ENCODE assay signal across 13 cellular contexts in genomic region chr18:46190667-46191066, GRCh38.
"Had no signal": no experiment of that assay in that cellular context is flagged by ENCODE, and none has a peak within 500 bp of the region (broad histone marks: within the 10 kb centered on the region; RNA-seq: fewer than 3 reads in every experiment).

No MANE protein-coding gene starts in this region.

- H3K36me3 Mint-ChIP-seq: natural killer cell had no signal

- H3K27ac Mint-ChIP-seq: activated CD4-positive, alpha-beta T cell treated with anti-CD3 and anti-CD28 coated beads, Interleukin-2, amount 10 ng/mL, durations not matched to agents 24 days and 14 days; natural killer cell; stimulated activated naive B cell treated with anti-CD40 and anti-IgM and Interleukin-4, amounts not matched to agents 10 μg/mL and 1 μg/mL and 100 μg/mL, for 72 hours had no signal

- H3K4me1 ChIP-seq: tibial nerve, uterus had no signal

- H3K27me3 ChIP-seq: gastroesophageal sphincter, tibial nerve, uterus had no signal

- DNase-seq: activated CD4-positive, alpha-beta T cell treated with anti-CD3 and anti-CD28 coated beads, Interleukin-2, amount 10 ng/mL, durations not matched to agents 24 days and 14 days; islet precursor cell; left ventricle myocardium inferior; natural killer cell; occipital lobe; stimulated activated CD4-positive, alpha-beta T cell treated with anti-CD3 and anti-CD28 coated beads, Interleukin-2, amount 100 ng/mL, for 48 hours; stimulated activated naive B cell treated with anti-CD40 and anti-IgM and Interleukin-4, amounts not matched to agents 10 μg/mL and 1 μg/mL and 100 μg/mL, for 72 hours; substantia nigra; T-helper 9 cell; uterus had no signal

- H3K9me3 ChIP-seq: gastroesophageal sphincter, left ventricle myocardium inferior, tibial nerve, uterus had no signal

- ATAC-seq: gastroesophageal sphincter; stimulated activated naive B cell treated with anti-CD40 and anti-IgM and Interleukin-4, amounts not matched to agents 10 μg/mL and 1 μg/mL and 100 μg/mL, for 72 hours had no signal

- H3K4me3 Mint-ChIP-seq: activated CD4-positive, alpha-beta T cell treated with anti-CD3 and anti-CD28 coated beads, Interleukin-2, amount 10 ng/mL, durations not matched to agents 24 days and 14 days; memory B cell; natural killer cell; stimulated activated naive B cell treated with anti-CD40 and anti-IgM and Interleukin-4, amounts not matched to agents 10 μg/mL and 1 μg/mL and 100 μg/mL, for 72 hours had no signal

- H3K27me3 Mint-ChIP-seq: activated CD4-positive, alpha-beta T cell treated with anti-CD3 and anti-CD28 coated beads, Interleukin-2, amount 10 ng/mL, durations not matched to agents 24 days and 14 days; memory B cell; stimulated activated naive B cell treated with anti-CD40 and anti-IgM and Interleukin-4, amounts not matched to agents 10 μg/mL and 1 μg/mL and 100 μg/mL, for 72 hours had no signal

- H3K4me3 ChIP-seq: gastroesophageal sphincter, left ventricle myocardium inferior, tibial nerve, uterus had no signal

- H3K9me3 Mint-ChIP-seq: activated CD4-positive, alpha-beta T cell treated with anti-CD3 and anti-CD28 coated beads, Interleukin-2, amount 10 ng/mL, durations not matched to agents 24 days and 14 days; memory B cell; natural killer cell; stimulated activated naive B cell treated with anti-CD40 and anti-IgM and Interleukin-4, amounts not matched to agents 10 μg/mL and 1 μg/mL and 100 μg/mL, for 72 hours had no signal

- H3K36me3 ChIP-seq: left ventricle myocardium inferior, uterus had no signal
